3 cellular contexts compared by ENCODE assay signal in genomic region chr9:131491001-131491710, GRCh38.
TF ChIP-seq lines count a peak whose summit lies in the region.

No MANE protein-coding gene starts in this region.

TF ChIP-seq in HepG2, 621 proteins besides CTCF, POLR2A, EP300 and RAD21:
- TF ChIP-seq AGO2 (optimal IDR thresholded peaks at IDR 0.05; ENCODE audit: low read depth, low read length) = peak; percentile 51
- no peak for TF ChIP-seq STAT5B (CRISPR knock-in tag; IDR thresholded peaks at IDR 0.05)

TF ChIP-seq in K562, 482 proteins besides CTCF, POLR2A, EP300 and RAD21:
- TF ChIP-seq USF1 (CRISPR knock-in tag; IDR thresholded peaks at IDR 0.05) (no peak), RBM22 (IDR thresholded peaks at IDR 0.05; ENCODE audit: low read depth, low read length, poor library complexity, severe bottlenecking) (peak; percentile 25), KHSRP (IDR thresholded peaks at IDR 0.05) (no peak), ZFP36 (IDR thresholded peaks at IDR 0.05; ENCODE audit: low read depth, low read length, partially characterized antibody) (no peak), MYNN (IDR thresholded peaks at IDR 0.05) (no peak), MYNN (CRISPR knock-in tag; IDR thresholded peaks at IDR 0.05) (no peak), U2AF2 (optimal IDR thresholded peaks at IDR 0.05; ENCODE audit: low read depth, low read length) (no peak), PHB2 (IDR thresholded peaks at IDR 0.05; ENCODE audit: low read depth) (no peak)
TF ChIP-seq in K562: peak in this region for 1.

TF ChIP-seq in HEK293T, 16 proteins besides CTCF, POLR2A, EP300 and RAD21:
- TF ChIP-seq LEF1 (IDR thresholded peaks at IDR 0.05; ENCODE audit: borderline replicate concordance) = no peak
- no peak for TF ChIP-seq FOXK2 (IDR thresholded peaks at IDR 0.05)
- TF ChIP-seq SUZ12 (IDR thresholded peaks at IDR 0.05) = no peak
- no peak for TF ChIP-seq ELF4 (IDR thresholded peaks at IDR 0.05)
- no peak for TF ChIP-seq BHLHE40 (IDR thresholded peaks at IDR 0.05; ENCODE audit: borderline replicate concordance)
